ENCODE assay signal across 8 cellular contexts in the genomic region with DNA sequence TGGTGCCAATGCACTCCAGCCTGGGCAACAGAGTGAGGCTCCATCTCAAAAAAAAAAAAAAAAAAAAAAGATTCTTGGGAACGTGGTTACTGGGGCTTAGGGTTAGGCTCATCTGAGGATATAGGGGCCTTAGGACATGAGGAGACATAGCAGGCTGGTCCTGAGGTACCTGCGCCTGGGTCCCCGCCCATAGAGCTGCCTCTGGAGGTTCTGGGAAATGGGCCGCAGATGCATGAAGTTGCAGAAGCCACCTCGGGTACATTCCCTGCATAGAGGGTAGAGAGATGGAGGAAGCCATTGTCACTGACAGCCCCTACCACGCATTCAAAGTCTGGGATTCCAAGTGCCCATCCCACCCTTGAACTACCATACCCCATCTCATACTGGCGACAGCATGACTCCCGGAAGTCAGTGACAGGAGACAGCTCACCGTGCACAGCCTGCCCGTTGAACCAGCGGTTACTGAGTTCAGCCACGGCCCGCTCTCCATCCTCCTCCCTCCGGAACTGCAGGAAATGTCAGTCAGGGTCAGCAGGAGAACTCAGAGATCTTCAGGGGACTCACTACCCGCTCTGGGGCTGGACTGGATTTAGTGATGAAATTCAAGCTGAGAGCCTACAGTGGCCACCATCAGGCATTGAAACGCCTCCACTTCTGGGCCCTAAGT.
DNase-seq lines count a peak whose midpoint lies in the region; ATAC-seq and TF ChIP-seq lines count a peak whose summit lies in the region.
"Had no signal": no experiment of that assay in that cellular context is flagged by ENCODE, and none has a peak within 500 bp of the region (broad histone marks: within the 10 kb centered on the region; RNA-seq: fewer than 3 reads in every experiment).

No MANE protein-coding gene starts in this region.

- no peak overlapping the region for H3K27ac Mint-ChIP-seq in central memory CD8-positive, alpha-beta T cell (ENCODE audit: low read depth)

- H3K4me3 Mint-ChIP-seq in central memory CD8-positive, alpha-beta T cell, result peak overlapping the region; percentile 97

- no peaks in the 10 kb centered on the region for H3K27me3 Mint-ChIP-seq in central memory CD8-positive, alpha-beta T cell

- DNase-seq in LNCaP clone FGC (ENCODE audit: low read depth) (no peak), cerebellar nuclear complex (lab: John Stamatoyannopoulos, UW) (no peak), DMS 273 treated with DMSO at 0.1 percent for 48 hours (lab: John Stamatoyannopoulos, UW) (no peak), germinal center (ENCODE audit: low spot score) (no peak)
- DNase-seq in central memory CD8-positive, alpha-beta T cell (ENCODE audit: low spot score in 2 of 2), result no peak
- DNase-seq: amniotic stem cell had no signal

- H3K27me3 ChIP-seq in rectal smooth muscle tissue (ENCODE audit: control insufficient read depth, insufficient read depth, low read length), result no peaks in the 10 kb centered on the region

- no peak overlapping the region for H3K9ac ChIP-seq in rectal smooth muscle tissue (ENCODE audit: low read length)

- peaks cover 11% of the 10 kb centered on the region for H3K4me1 ChIP-seq in rectal smooth muscle tissue (ENCODE audit: control insufficient read depth, insufficient read depth, low read length)

- no peaks in the 10 kb centered on the region for H3K9me3 Mint-ChIP-seq in central memory CD8-positive, alpha-beta T cell

- H3K27ac ChIP-seq in rectal smooth muscle tissue (ENCODE audit: low read depth, low read length), result peak overlapping the region; percentile 100

- TF ChIP-seq CTCF in LNCaP clone FGC (IDR thresholded peaks at IDR 0.05; ENCODE audit: control insufficient read depth, extremely low read depth, insufficient read depth), result no peak

- H3K36me3 ChIP-seq in rectal smooth muscle tissue (ENCODE audit: control insufficient read depth, insufficient read depth, low read length), result peaks cover 3% of the 10 kb centered on the region

- peaks cover 24% of the 10 kb centered on the region for H3K36me3 Mint-ChIP-seq in central memory CD8-positive, alpha-beta T cell (ENCODE audit: insufficient read depth)

- ATAC-seq in central memory CD8-positive, alpha-beta T cell (replicated peaks; ENCODE audit: extremely low read depth, poor library complexity, severe bottlenecking), result no peak
- ATAC-seq: Right ventricle myocardium inferior had no signal

- H3K4me1 Mint-ChIP-seq in central memory CD8-positive, alpha-beta T cell, result peaks cover 55% of the 10 kb centered on the region

- H3K4me3 ChIP-seq in LNCaP clone FGC (ENCODE audit: low read depth, low read length) (peak overlapping the region; percentile 98), rectal smooth muscle tissue (ENCODE audit: low read length) (peak overlapping the region; percentile 86)
